In genomic region chr7:2725178-2726105, GRCh38 we compare ENCODE assay signal across 24 cellular contexts. TPM values are rescaled to one million over a fixed set of nuclear protein-coding genes. Genes with fewer than 3 reads are reported as not detected.
A peak's percentile ranks its signal among the peaks of the same experiment; 100 is the strongest.
DNase-seq lines count a peak whose midpoint lies in the region; ATAC-seq and TF ChIP-seq lines count a peak whose summit lies in the region.
"Had no signal": no experiment of that assay in that cellular context is flagged by ENCODE, and none has a peak within 500 bp of the region (broad histone marks: within the 10 kb centered on the region; RNA-seq: fewer than 3 reads in every experiment).

No MANE protein-coding gene starts in this region.

- no peak overlapping the region for H3K4ac ChIP-seq in H9 (ENCODE audit: low read depth, low read length)

- H4K91ac ChIP-seq in H9 (ENCODE audit: insufficient read length, low read depth, low read length) = no peak overlapping the region

- no peak overlapping the region for H3K56ac ChIP-seq in H9 (ENCODE audit: insufficient read length, low read depth, low read length)

- no CpG with 5 or more reads among the region's 34 CpGs for WGBS in H9 (ENCODE audit: extremely low coverage, insufficient read length, low lambda C conversion rate)

- no peak overlapping the region for H2AK5ac ChIP-seq in H9 (ENCODE audit: insufficient read length, low read length)

- DNase-seq in H9 (no peak), left ventricle myocardium inferior (peak; percentile 8), posterior cingulate gyrus (peak in 6 of 10 donors; percentile 2 to 67 (median 30)), foreskin keratinocyte (no peak), HFFc6 (no peak), kidney glomerular epithelial cell (lab: John Stamatoyannopoulos, UW) (no peak)
- DNase-seq: activated naive CD8-positive, alpha-beta T cell treated with anti-CD3 and anti-CD28 coated beads for 36 hours; GOT3; Karpas-422; NCI-H1048; NCI-H2029; NCI-H446 treated with DMSO at 0.1 percent for 48 hours; NK-92 treated with Interleukin-12 subunit alpha and Interleukin-12 subunit beta, amount 100 ng/mL, for 24 hours; SK-N-SH; stimulated activated CD4-positive, alpha-beta T cell treated with anti-CD3 and anti-CD28 coated beads, Interleukin-2, amount 100 ng/mL, for 24 hours; stimulated activated naive CD4-positive, alpha-beta T cell treated with Interleukin-2 at 50 U/mL for 16 hours had no signal

- H3K4me1 ChIP-seq in BLaER1 treated with 17β-estradiol and CSF1 and Interleukin-3, amounts not matched to agents 10 nM and 100 nM = peaks cover 36 to 99% (median 77%) of the 10 kb centered on the region in 10 experiments
- H3K4me1 ChIP-seq in H9 (ENCODE audit: insufficient read depth, low read length) = no peaks in the 10 kb centered on the region
- H3K4me1 ChIP-seq in left ventricle myocardium inferior = peaks cover 18% of the 10 kb centered on the region
- H3K4me1 ChIP-seq in foreskin keratinocyte = peaks cover 2% of the 10 kb centered on the region

- peak overlapping the region in 4 of 11 experiments; percentile 47 to 83 (median 64); a peak in 5 of 22 replicates for H3K27ac ChIP-seq in BLaER1 treated with 17β-estradiol and CSF1 and Interleukin-3, amounts not matched to agents 10 nM and 100 nM
- H3K27ac ChIP-seq in H9 (ENCODE audit: insufficient read length, low read depth, low read length) = no peak overlapping the region
- no peak overlapping the region for H3K27ac ChIP-seq in left ventricle myocardium inferior (replicated peaks)
- no peak overlapping the region for H3K27ac ChIP-seq in foreskin keratinocyte

- H3K4me2 ChIP-seq in BLaER1 treated with 17β-estradiol and CSF1 and Interleukin-3, amounts not matched to agents 10 nM and 100 nM = peak overlapping the region in 9 of 11 experiments; percentile 21 to 98 (median 85); a peak in 16 of 22 replicates
- no peak overlapping the region for H3K4me2 ChIP-seq in H9 (ENCODE audit: insufficient read depth, insufficient read length, low read length)
- H3K4me2 ChIP-seq: SK-N-SH had no signal

- no peak overlapping the region for H3T11ph ChIP-seq in H9 (ENCODE audit: low read length)

- no peak overlapping the region for H2AFZ ChIP-seq in H9 (ENCODE audit: low read length)

- H4K20me1 ChIP-seq in BLaER1 treated with 17β-estradiol and CSF1 and Interleukin-3, amounts not matched to agents 10 nM and 100 nM = peaks cover 0 to 41% (median 0%) of the 10 kb centered on the region in 11 experiments; a peak in 5 of 22 replicates
- H4K20me1 ChIP-seq in H9 (ENCODE audit: control insufficient read depth, insufficient read depth, insufficient read length) = no peaks in the 10 kb centered on the region

- H4K5ac ChIP-seq in H9 (ENCODE audit: insufficient read length, low read depth, low read length) = no peak overlapping the region

- no peak overlapping the region for H2BK15ac ChIP-seq in H9 (ENCODE audit: low read depth, low read length)

- peaks cover 28 to 60% (median 48%) of the 10 kb centered on the region in 11 experiments for H3K36me3 ChIP-seq in BLaER1 treated with 17β-estradiol and CSF1 and Interleukin-3, amounts not matched to agents 10 nM and 100 nM
- H3K36me3 ChIP-seq in left ventricle myocardium inferior = peaks cover 67% of the 10 kb centered on the region

- no peak overlapping the region for H4K8ac ChIP-seq in H9 (replicated peaks; ENCODE audit: insufficient read length, low read depth, low read length)

- H3K4me3 Mint-ChIP-seq in H9 (no peak overlapping the region), HFFc6 (no peak overlapping the region)
- H3K4me3 Mint-ChIP-seq: activated naive CD8-positive, alpha-beta T cell treated with anti-CD3 and anti-CD28 coated beads for 36 hours; brain; CD8-positive, alpha-beta memory T cell; type B pancreatic cell had no signal

- peak overlapping the region; percentile 47 to 91 (median 62); a peak in 5 of 7 replicates for H3K27ac Mint-ChIP-seq in H9
- H3K27ac Mint-ChIP-seq in HFFc6 = no peak overlapping the region
- H3K27ac Mint-ChIP-seq: activated naive CD8-positive, alpha-beta T cell treated with anti-CD3 and anti-CD28 coated beads for 36 hours; type B pancreatic cell had no signal

- H3K79me1 ChIP-seq in H9 (ENCODE audit: insufficient read depth, low read depth, low read length, poor library complexity, severe bottlenecking) = no peaks in the 10 kb centered on the region

- H3K27me3 Mint-ChIP-seq in H9 (ENCODE audit: low read depth) (no peaks in the 10 kb centered on the region), HFFc6 (ENCODE audit: insufficient read depth) (peaks cover 2% of the 10 kb centered on the region)
- H3K27me3 Mint-ChIP-seq: brain; CD8-positive, alpha-beta memory T cell; type B pancreatic cell had no signal

- no peak overlapping the region for H3K18ac ChIP-seq in H9 (ENCODE audit: insufficient read length, low read depth, low read length)

- no peaks in the 10 kb centered on the region for H3K23me2 ChIP-seq in H9 (ENCODE audit: insufficient read length, low read depth, low read length, poor library complexity, severe bottlenecking)

- H3K9ac ChIP-seq in BLaER1 treated with 17β-estradiol and CSF1 and Interleukin-3, amounts not matched to agents 10 nM and 100 nM = peak overlapping the region in 1 of 11 experiments; percentile 41; a peak in 4 of 22 replicates
- no peak overlapping the region for H3K9ac ChIP-seq in H9 (ENCODE audit: extremely low read depth, insufficient read length, low read length)
- H3K9ac ChIP-seq: SK-N-SH had no signal

- no peak for TF ChIP-seq CTCF in H9 (conservative IDR thresholded peaks at IDR 0.05)
- no peak for TF ChIP-seq CTCF in left ventricle myocardium inferior (IDR thresholded peaks at IDR 0.05; ENCODE audit: borderline replicate concordance)
- TF ChIP-seq CTCF in foreskin keratinocyte (conservative IDR thresholded peaks at IDR 0.05) = no peak
- no peak for TF ChIP-seq CTCF in HFFc6 (IDR thresholded peaks at IDR 0.05)

- H2BK12ac ChIP-seq in H9 (ENCODE audit: insufficient read length, low read depth, low read length) = no peak overlapping the region

- ATAC-seq in foreskin keratinocyte (no peak), GM21723 (IDR thresholded peaks at IDR 0.05; ENCODE audit: unreplicated experiment) (no peak)

- H3K27me3 ChIP-seq in BLaER1 treated with 17β-estradiol and CSF1 and Interleukin-3, amounts not matched to agents 10 nM and 100 nM = no peaks in the 10 kb centered on the region; a peak in 1 of 22 replicates
- no peaks in the 10 kb centered on the region for H3K27me3 ChIP-seq in H9 (ENCODE audit: insufficient read depth, low read length)
- H3K27me3 ChIP-seq in left ventricle myocardium inferior (ENCODE audit: low read depth) = no peaks in the 10 kb centered on the region
- H3K27me3 ChIP-seq in foreskin keratinocyte = no peaks in the 10 kb centered on the region

- H3K36me3 Mint-ChIP-seq in H9 (ENCODE audit: insufficient read depth in 1 of 3, low read depth in 3 of 3) (peaks cover 34 to 48% (median 39%) of the 10 kb centered on the region in 3 experiments; a peak in 6 of 7 replicates), HFFc6 (ENCODE audit: low read depth) (peaks cover 34% of the 10 kb centered on the region)

- peaks cover 0 to 15% (median 0%) of the 10 kb centered on the region in 11 experiments; a peak in 3 of 22 replicates for H3K9me3 ChIP-seq in BLaER1 treated with 17β-estradiol and CSF1 and Interleukin-3, amounts not matched to agents 10 nM and 100 nM (replicated peaks in 1 of 11)
- H3K9me3 ChIP-seq in H9 (ENCODE audit: control insufficient read depth, low read depth, low read length) (no peaks in the 10 kb centered on the region), left ventricle myocardium inferior (replicated peaks) (no peaks in the 10 kb centered on the region)
- H3K9me3 ChIP-seq: SK-N-SH had no signal

- no peak overlapping the region for H3K4me3 ChIP-seq in BLaER1 treated with 17β-estradiol and CSF1 and Interleukin-3, amounts not matched to agents 10 nM and 100 nM
- H3K4me3 ChIP-seq in left ventricle myocardium inferior = no peak overlapping the region
- H3K4me3 ChIP-seq: lung had no signal

- no peak overlapping the region for H3K23ac ChIP-seq in H9 (ENCODE audit: insufficient read length, low read depth, low read length)

- H3K9me3 Mint-ChIP-seq in H9 (no peaks in the 10 kb centered on the region), HFFc6 (no peaks in the 10 kb centered on the region)
- H3K9me3 Mint-ChIP-seq: activated naive CD8-positive, alpha-beta T cell treated with anti-CD3 and anti-CD28 coated beads for 36 hours; brain; CD8-positive, alpha-beta memory T cell; type B pancreatic cell had no signal

- peaks cover 2 to 6% of the 10 kb centered on the region in 2 experiments; a peak in 2 of 4 replicates for H3K4me1 Mint-ChIP-seq in H9
- H3K4me1 Mint-ChIP-seq in HFFc6 (ENCODE audit: low read depth) = peaks cover 26% of the 10 kb centered on the region

- H2BK20ac ChIP-seq in H9 (ENCODE audit: low read depth, low read length, poor library complexity, severe bottlenecking) = no peak overlapping the region

- no peaks in the 10 kb centered on the region for H3K79me2 ChIP-seq in H9 (ENCODE audit: insufficient read depth, low read length)

- H2BK5ac ChIP-seq in H9 (ENCODE audit: insufficient read length, low read length) = no peak overlapping the region

- H2BK120ac ChIP-seq in H9 (ENCODE audit: low read depth, low read length, poor library complexity, severe bottlenecking) = no peak overlapping the region

- intact Hi-C loops in left ventricle myocardium inferior (cut with micrococcal nuclease) (no loop called here), posterior cingulate gyrus (cut with DNase I) (no loop called here)

- no peak overlapping the region for H3K14ac ChIP-seq in H9 (ENCODE audit: insufficient read depth, low read length)

RNA-seq across cellular contexts. Expression of gene AMZ1, which starts 37.4 kb away (rescaled TPM):
- 0.74 and 0.90 TPM in 2 replicates for total RNA-seq in H9 (2021)
- 0.11 TPM for total RNA-seq in left ventricle myocardium inferior
- not detected in 2 replicates for total RNA-seq in foreskin keratinocyte
- not detected in 2 replicates for polyA plus RNA-seq in foreskin keratinocyte
- 10 to 100 TPM in 2 of 6 experiments, 1 to 10 TPM in 4; 6.2 to 11.3 (median 7.8) TPM for total RNA-seq in HFFc6 (2021; fragmentation: NEBNext Ultra II Directional; extraction: Animal tissue kit (Norgen Biotek cat#: 25700))
- total RNA-seq: activated CD8-positive, alpha-beta memory T cell treated with anti-CD3 and anti-CD28 coated beads for 36 hours; HT-29 had no signal

Comparison
In these comparisons a context has a peak if more than half of its experiments do, and no peak if none do; other contexts are left out.
1. DNase-seq: peak in left ventricle myocardium inferior (single experiment) and posterior cingulate gyrus (6 of 10); none in H9 (single experiment), foreskin keratinocyte (0 of 2), HFFc6 (single experiment) and kidney glomerular epithelial cell (single experiment).